8 cellular contexts compared by ENCODE assay signal in genomic region chr2:198309673-198310280, GRCh38.
DNase-seq lines count a peak whose midpoint lies in the region; ATAC-seq and TF ChIP-seq lines count a peak whose summit lies in the region.

No MANE protein-coding gene starts in this region.

- CTCF ChIA-PET in CD8-positive, alpha-beta memory T cell (lab: Charles Lee), result interaction anchor here (0.9 to 1.6 kb wide), 5 partner anchors 10 to 1430 kb away, joined by 3 to 8 read pairs (median 4); no protein-coding TSS in a partner anchor

- POLR2A ChIA-PET in CD8-positive, alpha-beta memory T cell (lab: Charles Lee), result no interaction called here

- no peak overlapping the region for H3K9ac ChIP-seq in liver (ENCODE audit: low read depth in 1 of 2, low read length in 2 of 2)

- no peak overlapping the region for H3K4me3 Mint-ChIP-seq in CD8-positive, alpha-beta memory T cell
- no peak overlapping the region for H3K4me3 Mint-ChIP-seq in T-helper 2 cell treated with Interferon-gamma antibody and Interleukin-4, amounts not matched to agents 5 μg/mL and 100 μg/mL, for 36 hours

- no peaks in the 10 kb centered on the region for H3K36me3 ChIP-seq in CD8-positive, alpha-beta memory T cell (ENCODE audit: insufficient read depth, low read length)
- H3K36me3 ChIP-seq in liver (ENCODE audit: control insufficient read depth in 4 of 4, insufficient read depth in 3 of 4, low read depth in 1 of 4, low read length in 3 of 4), result no peaks in the 10 kb centered on the region

- H3K9me3 Mint-ChIP-seq in CD8-positive, alpha-beta memory T cell, result no peaks in the 10 kb centered on the region
- H3K9me3 Mint-ChIP-seq in T-helper 2 cell treated with Interferon-gamma antibody and Interleukin-4, amounts not matched to agents 5 μg/mL and 100 μg/mL, for 36 hours, result no peaks in the 10 kb centered on the region

- no peak overlapping the region for H3K27ac Mint-ChIP-seq in CD8-positive, alpha-beta memory T cell
- no peak overlapping the region for H3K27ac Mint-ChIP-seq in T-helper 2 cell treated with Interferon-gamma antibody and Interleukin-4, amounts not matched to agents 5 μg/mL and 100 μg/mL, for 36 hours

- no peak overlapping the region for H3K27ac ChIP-seq in CD8-positive, alpha-beta memory T cell (ENCODE audit: low read depth, low read length)
- H3K27ac ChIP-seq in liver (ENCODE audit: low read depth in 1 of 2, low read length in 2 of 2), result no peak overlapping the region

- in situ Hi-C loops in T47D (cut with HindIII; ENCODE audit: low pct_unique_long_range_greater_than_20kb, low sequenced_read_pairs), result no loop called here

- TF ChIP-seq RAD21 in liver (IDR thresholded peaks at IDR 0.05), result peak; percentile 67 to 78

- no peaks in the 10 kb centered on the region for H3K36me3 Mint-ChIP-seq in CD8-positive, alpha-beta memory T cell
- no peaks in the 10 kb centered on the region for H3K36me3 Mint-ChIP-seq in T-helper 2 cell treated with Interferon-gamma antibody and Interleukin-4, amounts not matched to agents 5 μg/mL and 100 μg/mL, for 36 hours (ENCODE audit: low read depth)

- peak; percentile 18 to 59 (median 38) for DNase-seq in CD8-positive, alpha-beta memory T cell
- DNase-seq in MV-4-11 (lab: John Stamatoyannopoulos, UW) (peak; percentile 37), T47D (ENCODE audit: low read depth in 1 of 2, low spot score in 1 of 2) (peak; percentile 27 to 65)
- peak; percentile 41 for DNase-seq in T-helper 2 cell treated with Interferon-gamma antibody and Interleukin-4, amounts not matched to agents 5 μg/mL and 100 μg/mL, for 36 hours (ENCODE audit: low spot score)
- peak; percentile 22 to 29 for DNase-seq in stimulated activated CD8-positive, alpha-beta memory T cell treated with anti-CD3 and anti-CD28 coated beads, Interleukin-4, amount 100 ng/mL, for 1 hour (ENCODE audit: low read depth in 2 of 2, low spot score in 1 of 2)

- H3K9me3 ChIP-seq in CD8-positive, alpha-beta memory T cell (ENCODE audit: low read length), result no peaks in the 10 kb centered on the region
- no peaks in the 10 kb centered on the region for H3K9me3 ChIP-seq in liver (ENCODE audit: control insufficient read depth in 4 of 4, low read length in 3 of 4)

- 4% methylated on average over 8 of the region's 8 CpGs for WGBS in liver

- H3K27me3 ChIP-seq in CD8-positive, alpha-beta memory T cell (ENCODE audit: insufficient read depth, low read length, poor library complexity, severe bottlenecking), result no peaks in the 10 kb centered on the region
- H3K27me3 ChIP-seq in liver (ENCODE audit: control insufficient read depth in 4 of 4, insufficient read depth in 4 of 4, low read length in 3 of 4), result no peaks in the 10 kb centered on the region

- ATAC-seq in GM19351 (IDR thresholded peaks at IDR 0.05; ENCODE audit: unreplicated experiment) (peak; percentile 63), HG03571 (IDR thresholded peaks at IDR 0.05; ENCODE audit: unreplicated experiment) (no peak)

- H3K4me1 Mint-ChIP-seq in CD8-positive, alpha-beta memory T cell, result peaks cover 0 to 4% (median 0%) of the 10 kb centered on the region in 3 donors
- peaks cover 1% of the 10 kb centered on the region for H3K4me1 Mint-ChIP-seq in T-helper 2 cell treated with Interferon-gamma antibody and Interleukin-4, amounts not matched to agents 5 μg/mL and 100 μg/mL, for 36 hours (ENCODE audit: low read depth)

- H3K4me1 ChIP-seq in CD8-positive, alpha-beta memory T cell (ENCODE audit: insufficient read depth, low read length), result no peaks in the 10 kb centered on the region
- no peaks in the 10 kb centered on the region for H3K4me1 ChIP-seq in liver (ENCODE audit: control insufficient read depth in 4 of 4, insufficient read depth in 4 of 4, low read length in 3 of 4)

- peaks cover 15 to 49% of the 10 kb centered on the region in 2 donors for H3K27me3 Mint-ChIP-seq in CD8-positive, alpha-beta memory T cell
- peaks cover 36% of the 10 kb centered on the region for H3K27me3 Mint-ChIP-seq in T-helper 2 cell treated with Interferon-gamma antibody and Interleukin-4, amounts not matched to agents 5 μg/mL and 100 μg/mL, for 36 hours (ENCODE audit: low read depth)

- peak; percentile 73 for TF ChIP-seq CTCF in liver (IDR thresholded peaks at IDR 0.05; ENCODE audit: low read depth, low read length, missing input control)

- H3K4me3 ChIP-seq in CD8-positive, alpha-beta memory T cell (ENCODE audit: low read length), result no peak overlapping the region
- H3K4me3 ChIP-seq in liver (ENCODE audit: low read depth in 1 of 3, low read length in 3 of 3), result no peak overlapping the region

TF ChIP-seq in liver, 16 proteins besides CTCF, POLR2A, EP300 and RAD21:
- no peak for TF ChIP-seq EGR1 (IDR thresholded peaks at IDR 0.05; ENCODE audit: low read depth in 2 of 2)
- TF ChIP-seq YY1 (IDR thresholded peaks at IDR 0.05), result peak; percentile 55
TF ChIP-seq in liver: peak in this region for 1.
